ENCODE assay signal across 1 cellular context in the genomic region with DNA sequence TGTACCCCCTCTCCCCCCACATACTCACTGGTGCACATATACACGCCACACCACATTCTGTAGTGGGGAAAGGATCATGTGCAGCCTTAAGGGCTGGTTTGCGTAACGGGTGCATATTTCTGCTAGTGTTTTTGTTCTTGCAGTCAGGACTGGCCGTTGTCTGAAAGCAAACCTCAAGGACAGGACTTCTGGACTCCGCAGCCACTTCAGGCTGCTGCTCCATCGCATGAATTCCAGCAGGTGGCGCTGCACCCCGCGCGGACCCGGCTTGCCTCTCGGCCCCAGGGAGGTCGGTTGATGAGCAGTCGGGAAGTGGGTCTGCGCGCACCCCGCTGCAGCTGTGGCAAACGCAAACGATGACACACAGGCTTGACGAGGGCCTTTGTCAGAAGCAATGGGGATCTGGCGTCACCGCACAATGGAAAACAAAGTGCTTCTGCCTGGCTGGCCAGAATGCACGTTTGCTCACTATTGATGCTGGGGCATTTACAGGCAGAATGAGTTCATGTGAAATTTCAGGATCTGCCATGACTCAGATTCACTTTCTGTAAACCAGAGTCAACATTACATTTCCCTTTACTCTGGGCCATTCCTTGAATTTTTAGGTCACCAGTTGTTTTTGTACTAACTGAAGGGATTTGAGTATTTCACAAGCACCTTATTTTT.
TF ChIP-seq lines count a peak whose summit lies in the region.

No MANE protein-coding gene starts in this region.

TF ChIP-seq in HepG2, 621 proteins besides CTCF, POLR2A, EP300 and RAD21 (continued from another document and continues in another):
- TF ChIP-seq ZNF615 (CRISPR knock-in tag; IDR thresholded peaks at IDR 0.05; ENCODE audit: borderline replicate concordance) (no peak), THYN1 (CRISPR knock-in tag; IDR thresholded peaks at IDR 0.05; ENCODE audit: borderline replicate concordance, low read depth) (peak; percentile 70; the same call in 1 of the 2 replicates), NPAS2 (CRISPR knock-in tag; IDR thresholded peaks at IDR 0.05; ENCODE audit: borderline replicate concordance) (no peak), ZNF496 (CRISPR knock-in tag; IDR thresholded peaks at IDR 0.05; ENCODE audit: insufficient replicate concordance) (no peak), NCOA2 (CRISPR knock-in tag; IDR thresholded peaks at IDR 0.05) (peak; percentile 53; the same call in 1 of the 2 replicates), POLR2G (IDR thresholded peaks at IDR 0.05; ENCODE audit: low read depth, low read length) (peak; percentile 34; the same call in 1 of the 2 replicates), JUNB (CRISPR knock-in tag; IDR thresholded peaks at IDR 0.05; ENCODE audit: borderline replicate concordance) (no peak; the same call in 1 of the 2 replicates), ZNF253 (CRISPR knock-in tag; IDR thresholded peaks at IDR 0.05; ENCODE audit: borderline replicate concordance) (no peak), ZNF451 (CRISPR knock-in tag; IDR thresholded peaks at IDR 0.05) (peak; percentile 70; the same call in 1 of the 2 replicates), ZNF652 (CRISPR knock-in tag; IDR thresholded peaks at IDR 0.05; ENCODE audit: borderline replicate concordance, low read depth) (peak; percentile 40; the same call in 1 of the 2 replicates), NFIC (IDR thresholded peaks at IDR 0.05; ENCODE audit: low read length) (no peak), ZFP62 (CRISPR knock-in tag; IDR thresholded peaks at IDR 0.05) (no peak), RFX1 (IDR thresholded peaks at IDR 0.05) (no peak), HMG20B (CRISPR knock-in tag; conservative IDR thresholded peaks at IDR 0.05) (no peak), TGIF2 (CRISPR knock-in tag; IDR thresholded peaks at IDR 0.05) (peak; percentile 76), TBL1XR1 (IDR thresholded peaks at IDR 0.05; ENCODE audit: borderline replicate concordance, low read length, partially characterized antibody) (no peak), MTF2 (CRISPR knock-in tag; IDR thresholded peaks at IDR 0.05; ENCODE audit: borderline replicate concordance) (0 out of 2 replicates have a peak, but pooled peaks have one; percentile 35), EZH2 (conservative IDR thresholded peaks at IDR 0.05; ENCODE audit: low read depth, low read length) (no peak), IRF2 (CRISPR knock-in tag; IDR thresholded peaks at IDR 0.05) (peak; percentile 89), ZKSCAN8 (CRISPR knock-in tag; IDR thresholded peaks at IDR 0.05; ENCODE audit: borderline replicate concordance) (peak; percentile 33; the same call in 1 of the 2 replicates), PHB2 (IDR thresholded peaks at IDR 0.05; ENCODE audit: partially characterized antibody) (no peak), HNRNPH1 (optimal IDR thresholded peaks at IDR 0.05; ENCODE audit: low read depth, low read length) (no peak), ZNF432 (CRISPR knock-in tag; IDR thresholded peaks at IDR 0.05; ENCODE audit: borderline replicate concordance) (no peak), ZNF12 (CRISPR knock-in tag; IDR thresholded peaks at IDR 0.05) (peak; percentile 81; the same call in 1 of the 2 replicates), ZNF326 (CRISPR knock-in tag; IDR thresholded peaks at IDR 0.05; ENCODE audit: borderline replicate concordance) (no peak), ZNF768 (CRISPR knock-in tag; IDR thresholded peaks at IDR 0.05) (peak; percentile 63; the same call in 1 of the 2 replicates), HOXA3 (CRISPR knock-in tag; IDR thresholded peaks at IDR 0.05) (peak; percentile 99), ZNF564 (CRISPR knock-in tag; IDR thresholded peaks at IDR 0.05) (peak; percentile 39; the same call in 1 of the 2 replicates), KLF6 (CRISPR knock-in tag; IDR thresholded peaks at IDR 0.05) (no peak), ZNF468 (CRISPR knock-in tag; IDR thresholded peaks at IDR 0.05) (no peak), SCMH1 (CRISPR knock-in tag; IDR thresholded peaks at IDR 0.05; ENCODE audit: borderline replicate concordance) (no peak), ZNF235 (CRISPR knock-in tag; IDR thresholded peaks at IDR 0.05; ENCODE audit: borderline replicate concordance) (no peak), TBP (CRISPR knock-in tag; IDR thresholded peaks at IDR 0.05) (no peak), EHMT2 (IDR thresholded peaks at IDR 0.05; ENCODE audit: borderline replicate concordance, low read depth, low read length) (no peak; the same call in 1 of the 2 replicates), RFXAP (CRISPR knock-in tag; IDR thresholded peaks at IDR 0.05; ENCODE audit: borderline replicate concordance) (peak; percentile 69; the same call in 1 of the 2 replicates), ZSCAN22 (CRISPR knock-in tag; IDR thresholded peaks at IDR 0.05) (no peak), ZNF589 (CRISPR knock-in tag; conservative IDR thresholded peaks at IDR 0.05) (0 out of 2 replicates have a peak, but pooled peaks have one; percentile 64), ZNF570 (CRISPR knock-in tag; IDR thresholded peaks at IDR 0.05; ENCODE audit: borderline replicate concordance) (no peak), CBX1 (IDR thresholded peaks at IDR 0.05; ENCODE audit: low read depth) (peak; percentile 86), ZNF260 (CRISPR knock-in tag; IDR thresholded peaks at IDR 0.05; ENCODE audit: borderline replicate concordance, low read depth) (no peak)
- TF ChIP-seq, protein P1, sequence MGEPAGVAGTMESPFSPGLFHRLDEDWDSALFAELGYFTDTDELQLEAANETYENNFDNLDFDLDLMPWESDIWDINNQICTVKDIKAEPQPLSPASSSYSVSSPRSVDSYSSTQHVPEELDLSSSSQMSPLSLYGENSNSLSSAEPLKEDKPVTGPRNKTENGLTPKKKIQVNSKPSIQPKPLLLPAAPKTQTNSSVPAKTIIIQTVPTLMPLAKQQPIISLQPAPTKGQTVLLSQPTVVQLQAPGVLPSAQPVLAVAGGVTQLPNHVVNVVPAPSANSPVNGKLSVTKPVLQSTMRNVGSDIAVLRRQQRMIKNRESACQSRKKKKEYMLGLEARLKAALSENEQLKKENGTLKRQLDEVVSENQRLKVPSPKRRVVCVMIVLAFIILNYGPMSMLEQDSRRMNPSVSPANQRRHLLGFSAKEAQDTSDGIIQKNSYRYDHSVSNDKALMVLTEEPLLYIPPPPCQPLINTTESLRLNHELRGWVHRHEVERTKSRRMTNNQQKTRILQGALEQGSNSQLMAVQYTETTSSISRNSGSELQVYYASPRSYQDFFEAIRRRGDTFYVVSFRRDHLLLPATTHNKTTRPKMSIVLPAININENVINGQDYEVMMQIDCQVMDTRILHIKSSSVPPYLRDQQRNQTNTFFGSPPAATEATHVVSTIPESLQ (CRISPR knock-in tag; conservative IDR thresholded peaks at IDR 0.05): 0 out of 2 replicates have a peak, but pooled peaks have one; percentile 14
- TF ChIP-seq, protein P2, sequence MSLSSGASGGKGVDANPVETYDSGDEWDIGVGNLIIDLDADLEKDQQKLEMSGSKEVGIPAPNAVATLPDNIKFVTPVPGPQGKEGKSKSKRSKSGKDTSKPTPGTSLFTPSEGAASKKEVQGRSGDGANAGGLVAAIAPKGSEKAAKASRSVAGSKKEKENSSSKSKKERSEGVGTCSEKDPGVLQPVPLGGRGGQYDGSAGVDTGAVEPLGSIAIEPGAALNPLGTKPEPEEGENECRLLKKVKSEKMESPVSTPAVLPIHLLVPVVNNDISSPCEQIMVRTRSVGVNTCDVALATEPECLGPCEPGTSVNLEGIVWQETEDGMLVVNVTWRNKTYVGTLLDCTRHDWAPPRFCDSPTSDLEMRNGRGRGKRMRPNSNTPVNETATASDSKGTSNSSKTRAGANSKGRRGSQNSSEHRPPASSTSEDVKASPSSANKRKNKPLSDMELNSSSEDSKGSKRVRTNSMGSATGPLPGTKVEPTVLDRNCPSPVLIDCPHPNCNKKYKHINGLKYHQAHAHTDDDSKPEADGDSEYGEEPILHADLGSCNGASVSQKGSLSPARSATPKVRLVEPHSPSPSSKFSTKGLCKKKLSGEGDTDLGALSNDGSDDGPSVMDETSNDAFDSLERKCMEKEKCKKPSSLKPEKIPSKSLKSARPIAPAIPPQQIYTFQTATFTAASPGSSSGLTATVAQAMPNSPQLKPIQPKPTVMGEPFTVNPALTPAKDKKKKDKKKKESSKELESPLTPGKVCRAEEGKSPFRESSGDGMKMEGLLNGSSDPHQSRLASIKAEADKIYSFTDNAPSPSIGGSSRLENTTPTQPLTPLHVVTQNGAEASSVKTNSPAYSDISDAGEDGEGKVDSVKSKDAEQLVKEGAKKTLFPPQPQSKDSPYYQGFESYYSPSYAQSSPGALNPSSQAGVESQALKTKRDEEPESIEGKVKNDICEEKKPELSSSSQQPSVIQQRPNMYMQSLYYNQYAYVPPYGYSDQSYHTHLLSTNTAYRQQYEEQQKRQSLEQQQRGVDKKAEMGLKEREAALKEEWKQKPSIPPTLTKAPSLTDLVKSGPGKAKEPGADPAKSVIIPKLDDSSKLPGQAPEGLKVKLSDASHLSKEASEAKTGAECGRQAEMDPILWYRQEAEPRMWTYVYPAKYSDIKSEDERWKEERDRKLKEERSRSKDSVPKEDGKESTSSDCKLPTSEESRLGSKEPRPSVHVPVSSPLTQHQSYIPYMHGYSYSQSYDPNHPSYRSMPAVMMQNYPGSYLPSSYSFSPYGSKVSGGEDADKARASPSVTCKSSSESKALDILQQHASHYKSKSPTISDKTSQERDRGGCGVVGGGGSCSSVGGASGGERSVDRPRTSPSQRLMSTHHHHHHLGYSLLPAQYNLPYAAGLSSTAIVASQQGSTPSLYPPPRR (CRISPR knock-in tag; IDR thresholded peaks at IDR 0.05; ENCODE audit: borderline replicate concordance): peak; percentile 88
- TF ChIP-seq, protein P3, sequence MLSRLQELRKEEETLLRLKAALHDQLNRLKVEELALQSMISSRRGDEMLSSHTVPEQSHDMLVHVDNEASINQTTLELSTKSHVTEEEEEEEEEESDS (CRISPR knock-in tag; IDR thresholded peaks at IDR 0.05; ENCODE audit: borderline replicate concordance): peak; percentile 27; the same call in 1 of the 2 replicates
- TF ChIP-seq, protein P4, sequence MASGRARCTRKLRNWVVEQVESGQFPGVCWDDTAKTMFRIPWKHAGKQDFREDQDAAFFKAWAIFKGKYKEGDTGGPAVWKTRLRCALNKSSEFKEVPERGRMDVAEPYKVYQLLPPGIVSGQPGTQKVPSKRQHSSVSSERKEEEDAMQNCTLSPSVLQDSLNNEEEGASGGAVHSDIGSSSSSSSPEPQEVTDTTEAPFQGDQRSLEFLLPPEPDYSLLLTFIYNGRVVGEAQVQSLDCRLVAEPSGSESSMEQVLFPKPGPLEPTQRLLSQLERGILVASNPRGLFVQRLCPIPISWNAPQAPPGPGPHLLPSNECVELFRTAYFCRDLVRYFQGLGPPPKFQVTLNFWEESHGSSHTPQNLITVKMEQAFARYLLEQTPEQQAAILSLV (CRISPR knock-in tag; IDR thresholded peaks at IDR 0.05; ENCODE audit: borderline replicate concordance): peak; percentile 89; the same call in 1 of the 2 replicates
- TF ChIP-seq, protein P5, sequence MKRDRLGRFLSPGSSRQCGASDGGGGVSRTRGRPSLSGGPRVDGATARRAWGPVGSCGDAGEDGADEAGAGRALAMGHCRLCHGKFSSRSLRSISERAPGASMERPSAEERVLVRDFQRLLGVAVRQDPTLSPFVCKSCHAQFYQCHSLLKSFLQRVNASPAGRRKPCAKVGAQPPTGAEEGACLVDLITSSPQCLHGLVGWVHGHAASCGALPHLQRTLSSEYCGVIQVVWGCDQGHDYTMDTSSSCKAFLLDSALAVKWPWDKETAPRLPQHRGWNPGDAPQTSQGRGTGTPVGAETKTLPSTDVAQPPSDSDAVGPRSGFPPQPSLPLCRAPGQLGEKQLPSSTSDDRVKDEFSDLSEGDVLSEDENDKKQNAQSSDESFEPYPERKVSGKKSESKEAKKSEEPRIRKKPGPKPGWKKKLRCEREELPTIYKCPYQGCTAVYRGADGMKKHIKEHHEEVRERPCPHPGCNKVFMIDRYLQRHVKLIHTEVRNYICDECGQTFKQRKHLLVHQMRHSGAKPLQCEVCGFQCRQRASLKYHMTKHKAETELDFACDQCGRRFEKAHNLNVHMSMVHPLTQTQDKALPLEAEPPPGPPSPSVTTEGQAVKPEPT (CRISPR knock-in tag; IDR thresholded peaks at IDR 0.05; ENCODE audit: low read depth): no peak
- TF ChIP-seq, protein P6, sequence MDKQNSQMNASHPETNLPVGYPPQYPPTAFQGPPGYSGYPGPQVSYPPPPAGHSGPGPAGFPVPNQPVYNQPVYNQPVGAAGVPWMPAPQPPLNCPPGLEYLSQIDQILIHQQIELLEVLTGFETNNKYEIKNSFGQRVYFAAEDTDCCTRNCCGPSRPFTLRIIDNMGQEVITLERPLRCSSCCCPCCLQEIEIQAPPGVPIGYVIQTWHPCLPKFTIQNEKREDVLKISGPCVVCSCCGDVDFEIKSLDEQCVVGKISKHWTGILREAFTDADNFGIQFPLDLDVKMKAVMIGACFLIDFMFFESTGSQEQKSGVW (CRISPR knock-in tag; IDR thresholded peaks at IDR 0.05; ENCODE audit: borderline replicate concordance): no peak
- TF ChIP-seq, protein P7, sequence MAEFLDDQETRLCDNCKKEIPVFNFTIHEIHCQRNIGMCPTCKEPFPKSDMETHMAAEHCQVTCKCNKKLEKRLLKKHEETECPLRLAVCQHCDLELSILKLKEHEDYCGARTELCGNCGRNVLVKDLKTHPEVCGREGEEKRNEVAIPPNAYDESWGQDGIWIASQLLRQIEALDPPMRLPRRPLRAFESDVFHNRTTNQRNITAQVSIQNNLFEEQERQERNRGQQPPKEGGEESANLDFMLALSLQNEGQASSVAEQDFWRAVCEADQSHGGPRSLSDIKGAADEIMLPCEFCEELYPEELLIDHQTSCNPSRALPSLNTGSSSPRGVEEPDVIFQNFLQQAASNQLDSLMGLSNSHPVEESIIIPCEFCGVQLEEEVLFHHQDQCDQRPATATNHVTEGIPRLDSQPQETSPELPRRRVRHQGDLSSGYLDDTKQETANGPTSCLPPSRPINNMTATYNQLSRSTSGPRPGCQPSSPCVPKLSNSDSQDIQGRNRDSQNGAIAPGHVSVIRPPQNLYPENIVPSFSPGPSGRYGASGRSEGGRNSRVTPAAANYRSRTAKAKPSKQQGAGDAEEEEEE (CRISPR knock-in tag; IDR thresholded peaks at IDR 0.05; ENCODE audit: borderline replicate concordance): no peak; the same call in 1 of the 2 replicates
- TF ChIP-seq, protein P8, sequence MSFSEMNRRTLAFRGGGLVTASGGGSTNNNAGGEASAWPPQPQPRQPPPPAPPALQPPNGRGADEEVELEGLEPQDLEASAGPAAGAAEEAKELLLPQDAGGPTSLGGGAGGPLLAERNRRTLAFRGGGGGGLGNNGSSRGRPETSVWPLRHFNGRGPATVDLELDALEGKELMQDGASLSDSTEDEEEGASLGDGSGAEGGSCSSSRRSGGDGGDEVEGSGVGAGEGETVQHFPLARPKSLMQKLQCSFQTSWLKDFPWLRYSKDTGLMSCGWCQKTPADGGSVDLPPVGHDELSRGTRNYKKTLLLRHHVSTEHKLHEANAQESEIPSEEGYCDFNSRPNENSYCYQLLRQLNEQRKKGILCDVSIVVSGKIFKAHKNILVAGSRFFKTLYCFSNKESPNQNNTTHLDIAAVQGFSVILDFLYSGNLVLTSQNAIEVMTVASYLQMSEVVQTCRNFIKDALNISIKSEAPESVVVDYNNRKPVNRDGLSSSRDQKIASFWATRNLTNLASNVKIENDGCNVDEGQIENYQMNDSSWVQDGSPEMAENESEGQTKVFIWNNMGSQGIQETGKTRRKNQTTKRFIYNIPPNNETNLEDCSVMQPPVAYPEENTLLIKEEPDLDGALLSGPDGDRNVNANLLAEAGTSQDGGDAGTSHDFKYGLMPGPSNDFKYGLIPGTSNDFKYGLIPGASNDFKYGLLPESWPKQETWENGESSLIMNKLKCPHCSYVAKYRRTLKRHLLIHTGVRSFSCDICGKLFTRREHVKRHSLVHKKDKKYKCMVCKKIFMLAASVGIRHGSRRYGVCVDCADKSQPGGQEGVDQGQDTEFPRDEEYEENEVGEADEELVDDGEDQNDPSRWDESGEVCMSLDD (CRISPR knock-in tag; IDR thresholded peaks at IDR 0.05; ENCODE audit: borderline replicate concordance): peak; percentile 66; the same call in 1 of the 2 replicates
